In genomic region chr5:87435144-87435694, GRCh38 we compare ENCODE assay signal across 2 cellular contexts.
TF ChIP-seq lines count a peak whose summit lies in the region.

No MANE protein-coding gene starts in this region.

TF ChIP-seq in IMR-90, 13 proteins besides CTCF, POLR2A, EP300 and RAD21:
- TF ChIP-seq MXI1 (IDR thresholded peaks at IDR 0.05; ENCODE audit: borderline replicate concordance, low read depth, low read length) (no peak), CHD1 (IDR thresholded peaks at IDR 0.05; ENCODE audit: low read depth, low read length) (no peak), BHLHE40 (IDR thresholded peaks at IDR 0.05; ENCODE audit: low read depth, low read length) (no peak), RFX5 (IDR thresholded peaks at IDR 0.05; ENCODE audit: low read depth, low read length) (no peak), RCOR1 (IDR thresholded peaks at IDR 0.05; ENCODE audit: insufficient replicate concordance, low read length) (no peak), SMC3 (IDR thresholded peaks at IDR 0.05; ENCODE audit: low read depth, low read length) (no peak), NFE2L2 (IDR thresholded peaks at IDR 0.05; ENCODE audit: low read depth, low read length) (no peak), CEBPB (IDR thresholded peaks at IDR 0.05; ENCODE audit: low read depth, low read length) (no peak)
TF ChIP-seq in IMR-90: peak in this region for 0.

TF ChIP-seq in H1, 55 proteins besides CTCF, POLR2A, EP300 and RAD21:
- TF ChIP-seq, protein P1, sequence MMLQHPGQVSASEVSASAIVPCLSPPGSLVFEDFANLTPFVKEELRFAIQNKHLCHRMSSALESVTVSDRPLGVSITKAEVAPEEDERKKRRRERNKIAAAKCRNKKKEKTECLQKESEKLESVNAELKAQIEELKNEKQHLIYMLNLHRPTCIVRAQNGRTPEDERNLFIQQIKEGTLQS (IDR thresholded peaks at IDR 0.05; ENCODE audit: insufficient read depth, low read depth, low read length), result no peak
- TF ChIP-seq CHD2 (IDR thresholded peaks at IDR 0.05; ENCODE audit: low read length) (no peak), CBX8 (IDR thresholded peaks at IDR 0.05; ENCODE audit: borderline replicate concordance, low read depth, low read length) (no peak)
